Comparison of ENCODE assay signal across 8 cellular contexts in the genomic region with DNA sequence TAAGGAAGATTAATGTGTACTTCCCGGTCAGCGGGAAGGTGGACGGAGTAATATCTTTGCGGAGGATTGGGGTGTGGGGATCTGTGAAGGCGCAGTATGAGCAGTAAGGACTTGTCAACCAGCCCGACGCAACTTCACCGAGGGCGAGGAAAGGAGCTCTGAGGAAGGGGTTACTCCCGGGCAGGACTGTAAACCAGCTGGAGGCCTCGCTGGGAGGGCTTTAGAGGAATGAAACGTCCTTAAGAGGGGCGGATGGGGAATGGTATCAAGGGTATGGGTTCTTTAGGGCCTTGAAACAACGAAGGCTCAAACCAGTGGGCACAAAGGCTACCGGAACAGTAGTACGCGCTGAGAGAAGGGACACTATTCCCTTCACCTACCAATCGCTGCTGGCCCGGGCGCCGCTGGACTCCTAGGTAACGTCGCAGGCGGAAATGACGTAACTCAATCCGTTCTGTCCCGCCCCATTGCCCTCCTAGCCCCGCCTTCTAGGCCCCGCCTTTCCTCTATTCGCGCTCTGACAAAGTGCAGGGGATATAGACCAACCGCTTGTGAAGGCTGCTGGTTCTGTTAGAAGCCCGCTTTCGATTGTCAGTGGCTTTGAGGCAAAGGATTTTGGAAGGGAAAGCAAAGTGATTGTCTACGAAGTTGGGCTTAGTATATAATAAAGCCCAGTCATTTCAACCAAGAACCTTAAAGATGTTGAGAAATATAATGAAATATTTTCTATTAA.
A peak's percentile ranks its signal among the peaks of the same experiment; 100 is the strongest.
DNase-seq lines count a peak whose midpoint lies in the region; ATAC-seq and TF ChIP-seq lines count a peak whose summit lies in the region.

A gene with protein sequence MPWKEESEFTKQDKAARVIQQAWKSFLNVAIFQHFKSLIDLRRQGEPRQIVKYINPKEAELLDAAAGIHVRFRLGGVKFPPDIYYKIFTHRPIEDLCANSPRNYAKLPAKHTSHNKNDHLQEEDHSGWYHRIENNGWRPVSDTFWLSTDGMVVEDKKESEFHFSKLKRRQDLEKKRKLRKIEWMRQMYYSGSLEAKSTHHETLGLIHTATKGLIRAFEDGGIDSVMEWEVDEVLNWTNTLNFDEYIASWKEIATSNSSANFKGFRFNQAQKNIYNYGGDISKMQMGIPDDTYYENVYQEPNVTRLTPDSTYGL (minus strand): TSS at position 439 of the 733 bp plus-strand sequence. CDS start 5,970 bp downstream, outside the sequence.

- ATAC-seq in HG03378 (IDR thresholded peaks at IDR 0.05; ENCODE audit: unreplicated experiment): peak; percentile 98

- peak; percentile 91 for DNase-seq in AML-193 (lab: John Stamatoyannopoulos, UW)
- DNase-seq in NCI-H446 treated with DMSO at 0.1 percent for 48 hours (lab: John Stamatoyannopoulos, UW): peak; percentile 96
- peak; percentile 94 for DNase-seq in activated CD4-positive, CD25-positive, alpha-beta regulatory T cell treated with anti-CD3 and anti-CD28 coated beads, Interleukin-2, amount 50 U/mL, for 72 hours
- DNase-seq in cerebellar nuclear complex (lab: John Stamatoyannopoulos, UW): peak; percentile 90 to 97
- DNase-seq in islet precursor cell: peak; percentile 98
- peak; percentile 91 for DNase-seq in stimulated activated CD4-positive, alpha-beta T cell treated with anti-CD3 and anti-CD28 coated beads, Interleukin-12 subunit alpha, Interleukin-12 subunit beta, amount 100 ng/mL, for 4 hours

- TF ChIP-seq POLR2A in GM19099 (IDR thresholded peaks at IDR 0.05; ENCODE audit: extremely low read depth, insufficient read length, low read depth): peak; percentile 95

Comparison
In these comparisons a context has a peak if more than half of its experiments do, and no peak if none do; other contexts are left out.
1. Peak in every context shown above with its lines: DNase-seq and ATAC-seq.